In genomic region chr5:146832985-146833732, GRCh38 we compare ENCODE assay signal across 22 cellular contexts. TPM values are rescaled to one million over a fixed set of nuclear protein-coding genes. Genes with fewer than 3 reads are reported as not detected.
DNase-seq lines count a peak whose midpoint lies in the region; ATAC-seq, FAIRE-seq and TF ChIP-seq lines count a peak whose summit lies in the region.
"Had no signal": no experiment of that assay in that cellular context is flagged by ENCODE, and none has a peak within 500 bp of the region (broad histone marks: within the 10 kb centered on the region; RNA-seq: fewer than 3 reads in every experiment).

No MANE protein-coding gene starts in this region.

- H3K36me3 Mint-ChIP-seq in mesothelial cell of epicardium (no peaks in the 10 kb centered on the region), T-helper 17 cell (ENCODE audit: low read depth) (peaks cover 3% of the 10 kb centered on the region)
- H3K36me3 Mint-ChIP-seq: IgD-negative memory B cell had no signal

- H3K9me3 ChIP-seq in T-helper 17 cell (ENCODE audit: control insufficient read depth, low read length, poor library complexity, severe bottlenecking), result no peaks in the 10 kb centered on the region
- H3K9me3 ChIP-seq: HAP-1, MG63, SJSA1 had no signal

- no peaks in the 10 kb centered on the region for H3K27me3 ChIP-seq in bronchial epithelial cell (ENCODE audit: control insufficient read depth, insufficient read depth, low read length)
- H3K27me3 ChIP-seq: SJSA1 had no signal

- no peaks in the 10 kb centered on the region for H3K36me3 ChIP-seq in bronchial epithelial cell (ENCODE audit: control insufficient read depth, insufficient read depth, low read length)
- H3K36me3 ChIP-seq: HAP-1, MG63, SJSA1 had no signal

- TF ChIP-seq CTCF in bronchial epithelial cell (IDR thresholded peaks at IDR 0.05; ENCODE audit: insufficient read depth, low read length, severe bottlenecking) (no peak), mesothelial cell of epicardium (IDR thresholded peaks at IDR 0.05; ENCODE audit: unreplicated experiment) (no peak)

- H3K4me1 Mint-ChIP-seq in mesothelial cell of epicardium (peaks cover 32% of the 10 kb centered on the region), T-helper 17 cell (peaks cover 6% of the 10 kb centered on the region)
- H3K4me1 Mint-ChIP-seq: IgD-negative memory B cell had no signal

- H3K27ac Mint-ChIP-seq in mesothelial cell of epicardium (peak overlapping the region; percentile 79), T-helper 17 cell (no peak overlapping the region)
- H3K27ac Mint-ChIP-seq: IgD-negative memory B cell had no signal

- no peak overlapping the region for H3K4me3 Mint-ChIP-seq in mesothelial cell of epicardium
- no peak overlapping the region for H3K4me3 Mint-ChIP-seq in T-helper 17 cell
- H3K4me3 Mint-ChIP-seq: IgD-negative memory B cell had no signal

- no peak overlapping the region for H3K4me3 ChIP-seq in bronchial epithelial cell (ENCODE audit: low read depth, low read length)
- H3K4me3 ChIP-seq: GM12878, HAP-1, MG63, SJSA1 had no signal

- no peaks in the 10 kb centered on the region for H3K9me3 Mint-ChIP-seq in mesothelial cell of epicardium
- H3K9me3 Mint-ChIP-seq: IgD-negative memory B cell had no signal

- DNase-seq in DMS53 treated with DMSO at 0.1 percent for 48 hours (lab: John Stamatoyannopoulos, UW; ENCODE audit: unreplicated experiment), result peak; percentile 2
- no peak for DNase-seq in DMS53 (lab: John Stamatoyannopoulos, UW)
- DNase-seq in bronchial epithelial cell (ENCODE audit: low read depth), result peak; percentile 84
- no peak for DNase-seq in mesothelial cell of epicardium (ENCODE audit: low spot score in 2 of 2, unreplicated experiment in 2 of 2)
- no peak for DNase-seq in activated CD8-positive, alpha-beta memory T cell treated with anti-CD3 and anti-CD28 coated beads, Interleukin-2, amount 50 U/mL, for 48 hours
- no peak for DNase-seq in T-helper 17 cell
- no peak for DNase-seq in NCI-H2171 (lab: John Stamatoyannopoulos, UW)
- DNase-seq in NCI-H1048 (lab: John Stamatoyannopoulos, UW), result no peak
- DNase-seq: AML-193, GF-D8, Karpas-422, MG63, NCI-H1092, NCI-H1436 treated with DMSO at 0.1 percent for 48 hours, NCI-H2029 treated with DMSO at 0.1 percent for 48 hours had no signal

- no peaks in the 10 kb centered on the region for H3K27me3 Mint-ChIP-seq in mesothelial cell of epicardium (ENCODE audit: low read depth)
- H3K27me3 Mint-ChIP-seq in T-helper 17 cell, result no peaks in the 10 kb centered on the region
- H3K27me3 Mint-ChIP-seq: IgD-negative memory B cell had no signal

- FAIRE-seq in bronchial epithelial cell (lab: Jason Lieb, UNC), result no peak
- FAIRE-seq: GM12878, GM19239 had no signal

- ATAC-seq in T-helper 17 cell, result no peak
- ATAC-seq: GM12878, Panc1 had no signal

RNA-seq across cellular contexts. Expression of gene PPP2R2B, which starts 45.4 kb away (rescaled TPM):
- total RNA-seq in bronchial epithelial cell, result under 0.01 TPM in 1 of 2 replicates, not detected in the other
- total RNA-seq in mesothelial cell of epicardium, result 18.2 to 20.2 TPM (median 19.7 TPM) in 3 replicates
- 10 to 100 TPM in 1 of 2 donors, 1 to 10 TPM in 1; 6.9 to 12.1 TPM for total RNA-seq in T-helper 17 cell
- total RNA-seq: GM12878, NCI-H460 had no signal

Comparison
In these comparisons a context has a peak if more than half of its experiments do, and no peak if none do; other contexts are left out.
1. DNase-seq: peak in DMS53 treated with DMSO at 0.1 percent for 48 hours (single experiment) and bronchial epithelial cell (single experiment); none in DMS53 (single experiment), mesothelial cell of epicardium (0 of 2), activated CD8-positive, alpha-beta memory T cell treated with anti-CD3 and anti-CD28 coated beads, Interleukin-2, amount 50 U/mL, for 48 hours (single experiment), T-helper 17 cell (0 of 3), NCI-H2171 (single experiment) and NCI-H1048 (single experiment).